In genomic region chr14:74111395-74112216, GRCh38 we compare ENCODE assay signal across 8 cellular contexts. TPM values are rescaled to one million over a fixed set of nuclear protein-coding genes. Genes with fewer than 3 reads are reported as not detected.
DNase-seq lines count a peak whose midpoint lies in the region; ATAC-seq and TF ChIP-seq lines count a peak whose summit lies in the region.
"Not testable (repeated sequence)": the region's sequence is repeated elsewhere in the genome, so short reads cannot be mapped to it uniquely, and the experiment has no call there.

No MANE protein-coding gene starts in this region.

- H3K4me2 ChIP-seq in MM.1S (ENCODE audit: low read depth, low read length), result not testable (repeated sequence)

- not testable (repeated sequence) for H3K79me2 ChIP-seq in MM.1S (ENCODE audit: low read length)

- H3K4me1 ChIP-seq in MM.1S (ENCODE audit: low read length), result not testable (repeated sequence)

- not testable (repeated sequence) for H3K9me3 ChIP-seq in MM.1S (replicated peaks; ENCODE audit: insufficient read depth, low read length)

- H3K4me3 ChIP-seq in MM.1S (ENCODE audit: low read length); epithelial cell of esophagus (ENCODE audit: low read length); kidney epithelial cell (ENCODE audit: low read depth, low read length): not testable (repeated sequence)

- not testable (repeated sequence) for H3K9ac ChIP-seq in MM.1S (ENCODE audit: low read length)

- peak; percentile 58 for TF ChIP-seq CTCF in AG09319 (IDR thresholded peaks at IDR 0.05; ENCODE audit: low read depth, low read length)
- TF ChIP-seq CTCF in GM12872 (IDR thresholded peaks at IDR 0.05; ENCODE audit: insufficient read depth, low read depth, low read length), result peak; percentile 46; the same call in 1 of the 3 replicates
- TF ChIP-seq CTCF in MM.1S (IDR thresholded peaks at IDR 0.05; ENCODE audit: low read length), result peak; percentile 33
- peak; percentile 60 for TF ChIP-seq CTCF in epithelial cell of esophagus (IDR thresholded peaks at IDR 0.05; ENCODE audit: insufficient read depth, low read depth, low read length, missing control alignments)
- TF ChIP-seq CTCF in kidney epithelial cell (IDR thresholded peaks at IDR 0.05; ENCODE audit: insufficient read depth, low read length, poor library complexity, severe bottlenecking), result peak; percentile 54

- H3K27ac ChIP-seq in MM.1S (ENCODE audit: low read length), result not testable (repeated sequence)

- H3K36me3 ChIP-seq in MM.1S (replicated peaks; ENCODE audit: insufficient read depth, low read length); kidney epithelial cell (ENCODE audit: control insufficient read depth, insufficient read depth, low read length): not testable (repeated sequence)

- not testable (repeated sequence) for H2AFZ ChIP-seq in MM.1S (ENCODE audit: low read length)

- H3K9me2 ChIP-seq in MM.1S (replicated peaks; ENCODE audit: insufficient read depth, low read length), result not testable (repeated sequence)

- DNase-seq in AG09319 (ENCODE audit: extremely low read depth, low read depth), result peak; percentile 25
- DNase-seq in MM.1S, result peak; percentile 61
- peak; percentile 70 for DNase-seq in NCI-H82 (lab: John Stamatoyannopoulos, UW)
- peak; percentile 70 for DNase-seq in epithelial cell of esophagus (ENCODE audit: low read depth)
- peak; percentile 14 for DNase-seq in kidney epithelial cell (ENCODE audit: low read depth)
- DNase-seq in renal cortical epithelial cell (ENCODE audit: low read depth), result peak; percentile 72

- H3F3A ChIP-seq in MM.1S (ENCODE audit: insufficient read depth, low read length), result not testable (repeated sequence)

- ATAC-seq in activated CD4-positive, CD25-positive, alpha-beta regulatory T cell treated with anti-CD3 and anti-CD28 coated beads, Interleukin-2, amount 50 U/mL, for 24 hours, result peak; percentile 58 to 64

- not testable (repeated sequence) for H3K27me3 ChIP-seq in MM.1S (replicated peaks; ENCODE audit: insufficient read depth, low read length); kidney epithelial cell (ENCODE audit: control insufficient read depth, insufficient read depth, low read length)

- H4K20me1 ChIP-seq in MM.1S (ENCODE audit: insufficient read depth, low read length), result not testable (repeated sequence)

RNA-seq across cellular contexts. Expression of gene LIN52, which starts 26.9 kb away (rescaled TPM):
- total RNA-seq in kidney epithelial cell (7.8 and 8.3 TPM in 2 replicates), renal cortical epithelial cell (5.1 and 6.8 TPM in 2 replicates)

RNA-seq across cellular contexts. Expression of gene ALDH6A1, which starts 27.4 kb away (rescaled TPM):
- total RNA-seq in kidney epithelial cell (11.1 and 12.5 TPM in 2 replicates), renal cortical epithelial cell (15.8 and 28.0 TPM in 2 replicates)

Comparison
In these comparisons a context has a peak if more than half of its experiments do, and no peak if none do; other contexts are left out.
1. DNase-seq: peak in every context shown above with its lines; median percentile 72 in renal cortical epithelial cell; 70 in NCI-H82; 70 in epithelial cell of esophagus; 61 in MM.1S; 25 in AG09319; 14 in kidney epithelial cell.